In genomic region chr18:48790869-48791635, GRCh38 we compare ENCODE assay signal across 12 cellular contexts.
DNase-seq lines count a peak whose midpoint lies in the region; ATAC-seq, FAIRE-seq and TF ChIP-seq lines count a peak whose summit lies in the region.
"Had no signal": no experiment of that assay in that cellular context is flagged by ENCODE, and none has a peak within 500 bp of the region (broad histone marks: within the 10 kb centered on the region; RNA-seq: fewer than 3 reads in every experiment).

No MANE protein-coding gene starts in this region.

- no peak for DNase-seq in GM12892 (ENCODE audit: insufficient read length)
- DNase-seq in RPMI8226: peak; percentile 15
- peak in 3 of 5 donors; percentile 45 to 62 (median 47) for DNase-seq in heart left ventricle
- DNase-seq in sigmoid colon: peak; percentile 52
- DNase-seq in GM23338 (ENCODE audit: low spot score): no peak
- no peak for DNase-seq in dedifferentiated amniotic fluid mesenchymal stem cell (ENCODE audit: extremely low spot score)
- DNase-seq: CD4-positive, alpha-beta memory T cell; SHP77; stimulated activated CD4-positive, alpha-beta T cell treated with anti-CD3 and anti-CD28 coated beads, Interleukin-2, amount 100 ng/mL, for 24 hours had no signal

- no peaks in the 10 kb centered on the region for H3K9me3 Mint-ChIP-seq in GM23338
- H3K9me3 Mint-ChIP-seq: CD4-positive, alpha-beta memory T cell had no signal

- H3K27me3 ChIP-seq in heart left ventricle (no peaks in the 10 kb centered on the region), sigmoid colon (no peaks in the 10 kb centered on the region), GM23338 (ENCODE audit: insufficient read depth) (no peaks in the 10 kb centered on the region)
- H3K27me3 ChIP-seq: neutrophil had no signal

- TF ChIP-seq EP300 in sigmoid colon (IDR thresholded peaks at IDR 0.05): no peak

- no peaks in the 10 kb centered on the region for H3K9me3 ChIP-seq in heart left ventricle
- no peaks in the 10 kb centered on the region for H3K9me3 ChIP-seq in sigmoid colon
- H3K9me3 ChIP-seq: neutrophil had no signal

- peaks cover 2% of the 10 kb centered on the region; the same call in 2 of the 3 replicates for H3K4me1 Mint-ChIP-seq in GM23338

- H3K27me3 Mint-ChIP-seq in GM23338 (ENCODE audit: insufficient read depth, low read depth, poor library complexity): peaks cover 8% of the 10 kb centered on the region
- H3K27me3 Mint-ChIP-seq: CD4-positive, alpha-beta memory T cell had no signal

- H3K79me2 ChIP-seq in GM23338 (replicated peaks; ENCODE audit: insufficient read depth): no peaks in the 10 kb centered on the region

- no peak overlapping the region for H3K4me2 ChIP-seq in GM23338

- no peak overlapping the region for H2AFZ ChIP-seq in GM23338

- no peaks in the 10 kb centered on the region for H4K20me1 ChIP-seq in GM23338 (replicated peaks; ENCODE audit: insufficient read depth)

- peak; percentile 33 to 47 (median 40) for ATAC-seq in heart left ventricle
- no peak for ATAC-seq in GM23338
- ATAC-seq in HG03442 (IDR thresholded peaks at IDR 0.05; ENCODE audit: unreplicated experiment): no peak
- ATAC-seq in GM18498 (IDR thresholded peaks at IDR 0.05; ENCODE audit: unreplicated experiment): no peak

- peaks cover 3% of the 10 kb centered on the region; the same call in 1 of the 3 replicates for H3K36me3 Mint-ChIP-seq in GM23338 (ENCODE audit: low read depth)
- H3K36me3 Mint-ChIP-seq: CD4-positive, alpha-beta memory T cell had no signal

- H3F3A ChIP-seq in GM23338 (replicated peaks; ENCODE audit: low read depth): no peaks in the 10 kb centered on the region

- TF ChIP-seq POLR2A in GM12892 (IDR thresholded peaks at IDR 0.05; ENCODE audit: low read depth, low read length): no peak
- TF ChIP-seq POLR2A in heart left ventricle (IDR thresholded peaks at IDR 0.05): no peak
- TF ChIP-seq POLR2A in sigmoid colon (IDR thresholded peaks at IDR 0.05): no peak

- H3K27ac ChIP-seq in heart left ventricle (peak overlapping the region; percentile 75 to 96 (median 86)), sigmoid colon (peak overlapping the region; percentile 9 to 44 (median 28)), GM23338 (ENCODE audit: low read depth) (no peak overlapping the region)
- H3K27ac ChIP-seq: neutrophil had no signal

- H3K4me3 Mint-ChIP-seq in GM23338: no peak overlapping the region
- H3K4me3 Mint-ChIP-seq: CD4-positive, alpha-beta memory T cell had no signal

- H3K9me2 ChIP-seq in GM23338 (ENCODE audit: insufficient read depth): no peaks in the 10 kb centered on the region

- intact Hi-C loops in heart left ventricle (cut with DNase I): loop anchor here in 2 of 10 donors (1.0 to 5.0 kb wide), 3 partner anchors 51 to 146 kb away; no protein-coding TSS in a partner anchor
- intact Hi-C loops in sigmoid colon (cut with DNase I): no loop called here

- 0 to 39% (median 29%) methylated on average over 1 of the region's 1 CpG for whole genome bisulfite sequencing in heart left ventricle, 4 donors
- 81 to 98% methylated on average over 1 of the region's 1 CpG for WGBS in sigmoid colon, 2 donors

- peaks cover 5 to 75% (median 51%) of the 10 kb centered on the region in 12 donors for H3K4me1 ChIP-seq in heart left ventricle
- H3K4me1 ChIP-seq in sigmoid colon: peaks cover 0 to 26% (median 7%) of the 10 kb centered on the region in 4 donors
- H3K4me1 ChIP-seq in GM23338 (ENCODE audit: insufficient read depth): no peaks in the 10 kb centered on the region

- H3K36me3 ChIP-seq in heart left ventricle: no peaks in the 10 kb centered on the region
- H3K36me3 ChIP-seq in sigmoid colon: peaks cover 0 to 28% (median 4%) of the 10 kb centered on the region in 4 donors
- no peaks in the 10 kb centered on the region for H3K36me3 ChIP-seq in GM23338 (ENCODE audit: insufficient read depth)
- H3K36me3 ChIP-seq: neutrophil had no signal

- no peak overlapping the region for H3K27ac Mint-ChIP-seq in GM23338

- FAIRE-seq in GM12892 (lab: Jason Lieb, UNC): peak; percentile 40

- TF ChIP-seq CTCF in heart left ventricle (IDR thresholded peaks at IDR 0.05): no peak
- no peak for TF ChIP-seq CTCF in sigmoid colon (IDR thresholded peaks at IDR 0.05)
- TF ChIP-seq CTCF in GM23338 (conservative IDR thresholded peaks at IDR 0.05; ENCODE audit: low read depth in 2 of 2): no peak

- H3K4me3 ChIP-seq in heart left ventricle (no peak overlapping the region), sigmoid colon (no peak overlapping the region), GM23338 (no peak overlapping the region)

TF ChIP-seq in GM23338, 12 proteins besides CTCF, POLR2A, EP300 and RAD21 (continues in another document):
- no peak for TF ChIP-seq ZNF462 (CRISPR knock-in tag; IDR thresholded peaks at IDR 0.05)
- no peak for TF ChIP-seq POLR2AphosphoS5 (IDR thresholded peaks at IDR 0.05; ENCODE audit: low read depth)
- TF ChIP-seq JUNB (IDR thresholded peaks at IDR 0.05; ENCODE audit: unreplicated experiment): no peak
- no peak for TF ChIP-seq EZH2phosphoT487 (IDR thresholded peaks at IDR 0.05; ENCODE audit: unreplicated experiment)

Comparison
In these comparisons a context has a peak if more than half of its experiments do, and no peak if none do; other contexts are left out.
1. DNase-seq: peak in RPMI8226 (single experiment), heart left ventricle (3 of 5) and sigmoid colon (single experiment); none in GM12892 (single experiment), GM23338 (single experiment) and dedifferentiated amniotic fluid mesenchymal stem cell (single experiment).
2. ATAC-seq: peak in heart left ventricle (4 of 4); none in GM23338 (single experiment), HG03442 (single experiment) and GM18498 (single experiment).